In genomic region chr13:21429217-21429616, GRCh38 we compare ENCODE assay signal across 25 cellular contexts.
"Had no signal": no experiment of that assay in that cellular context is flagged by ENCODE, and none has a peak within 500 bp of the region (broad histone marks: within the 10 kb centered on the region; RNA-seq: fewer than 3 reads in every experiment).

No MANE protein-coding gene starts in this region.

- H3K4me3 Mint-ChIP-seq: effector memory CD8-positive, alpha-beta T cell; nephron; stimulated activated effector memory CD8-positive, alpha-beta T cell treated with anti-CD3 and anti-CD28 coated beads, Interleukin-12 subunit alpha, Interleukin-12 subunit beta, amount 100 ng/mL, for 72 hours; type B pancreatic cell had no signal

- FAIRE-seq: islet of Langerhans had no signal

- H3K27me3 Mint-ChIP-seq: effector memory CD8-positive, alpha-beta T cell; naive thymus-derived CD4-positive, alpha-beta T cell; type B pancreatic cell had no signal

- H3K27me3 ChIP-seq: gastrocnemius medialis, heart left ventricle, left lung, right atrium auricular region, sigmoid colon, stomach, thyroid gland had no signal

- H3K4me1 Mint-ChIP-seq: nephron had no signal

- H3K4me1 ChIP-seq: prostate gland, right atrium auricular region, sigmoid colon, thyroid gland had no signal

- H3K36me3 Mint-ChIP-seq: stimulated activated effector memory CD8-positive, alpha-beta T cell treated with anti-CD3 and anti-CD28 coated beads, Interleukin-12 subunit alpha, Interleukin-12 subunit beta, amount 100 ng/mL, for 72 hours had no signal

- H3K36me3 ChIP-seq: gastrocnemius medialis, heart left ventricle, left lung, prostate gland, right atrium auricular region, sigmoid colon, stomach, thyroid gland had no signal

- H3K27ac ChIP-seq: gastrocnemius medialis, heart left ventricle, left lung, prostate gland, right atrium auricular region, sigmoid colon, stomach, thyroid gland had no signal

- ATAC-seq: effector memory CD8-positive, alpha-beta T cell; esophagus mucosa; gastrocnemius medialis; heart left ventricle; left cardiac atrium; left lung; naive thymus-derived CD4-positive, alpha-beta T cell; stimulated activated effector memory CD8-positive, alpha-beta T cell treated with anti-CD3 and anti-CD28 coated beads, Interleukin-12 subunit alpha, Interleukin-12 subunit beta, amount 100 ng/mL, for 72 hours had no signal

- H3K4me3 ChIP-seq: gastrocnemius medialis, heart left ventricle, left lung, prostate gland, right atrium auricular region, sigmoid colon, stomach, thyroid gland had no signal

- H3K27ac Mint-ChIP-seq: effector memory CD8-positive, alpha-beta T cell; nephron; type B pancreatic cell had no signal

- DNase-seq: cortex of kidney; effector memory CD8-positive, alpha-beta T cell; foreskin fibroblast; gastrocnemius medialis; heart left ventricle; hippocampal formation; left cardiac atrium; left lung; mesendoderm; midbrain; nucleus accumbens; sigmoid colon; stimulated activated CD4-positive, alpha-beta T cell treated with anti-CD3 and anti-CD28 coated beads, Interleukin-2, amount 100 ng/mL, for 24 hours; stimulated activated CD4-positive, alpha-beta T cell treated with anti-CD3 and anti-CD28 coated beads, Interleukin-4, amount 100 ng/mL, for 24 hours; stimulated activated naive CD4-positive, alpha-beta T cell treated with Interleukin-2 at 50 U/mL for 16 hours; stomach; thyroid gland had no signal

- H3K9me3 ChIP-seq: prostate gland, thyroid gland had no signal
